In the genomic region with DNA sequence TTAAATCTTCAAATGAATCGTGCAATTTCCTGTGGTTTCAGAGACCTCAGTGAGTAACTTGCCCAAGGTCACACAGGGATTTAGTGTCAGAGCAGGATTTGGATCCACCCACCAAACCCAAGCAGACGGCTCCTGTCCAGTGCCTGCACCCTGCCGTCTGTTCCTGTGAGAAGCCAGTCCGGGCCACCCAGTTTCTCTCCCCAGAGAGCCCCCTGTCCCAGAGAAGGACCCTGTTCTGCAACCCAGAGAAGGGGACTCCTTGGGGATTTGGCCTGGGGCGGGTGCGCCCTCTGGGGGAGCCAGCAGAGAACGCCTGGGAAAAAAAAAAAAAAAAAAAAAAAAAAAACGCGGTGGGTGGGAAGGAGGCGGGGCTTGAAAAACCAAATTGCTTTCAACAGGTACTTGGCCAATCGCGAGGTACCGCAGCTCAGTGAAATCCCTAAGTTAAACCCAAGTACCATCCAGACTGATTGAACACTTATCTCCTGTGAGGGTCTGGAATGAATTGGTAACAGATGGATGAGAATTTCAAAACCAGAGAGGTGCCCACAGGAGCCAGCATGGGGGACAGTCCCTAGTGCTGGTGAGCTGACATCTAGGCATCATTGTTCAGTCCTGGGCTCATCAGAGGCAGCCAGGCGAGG, we compare ENCODE assay signal across 8 cellular contexts. TPM values are rescaled to one million over a fixed set of nuclear protein-coding genes. Genes with fewer than 3 reads are reported as not detected.
DNase-seq lines count a peak whose midpoint lies in the region; ATAC-seq, FAIRE-seq and TF ChIP-seq lines count a peak whose summit lies in the region.

No MANE protein-coding gene starts in this region.

- TF ChIP-seq RAD21 in H1 (IDR thresholded peaks at IDR 0.05 in 1 of 2, conservative IDR thresholded peaks at IDR 0.05 in 1 of 2; ENCODE audit: low read depth in 2 of 2, low read length in 2 of 2) = peak; percentile 81 to 84

- H3K79me1 ChIP-seq in H1 (ENCODE audit: low read depth, low read length) = no peaks in the 10 kb centered on the region

- H3K4me3 ChIP-seq in H1 (ENCODE audit: extremely low read depth in 1 of 4, insufficient read depth in 2 of 4, low read depth in 3 of 4, low read length in 4 of 4) (peak overlapping the region in 1 of 4 experiments; percentile 30; a peak in 1 of 8 replicates), stomach (no peak overlapping the region)

- no peaks in the 10 kb centered on the region for H3K23me2 ChIP-seq in H1 (ENCODE audit: low read depth, low read length)

- H3K4me2 ChIP-seq in H1 (ENCODE audit: insufficient read depth in 1 of 2, low read depth in 2 of 2, low read length in 2 of 2) = peak overlapping the region; percentile 36 to 52

- H2BK12ac ChIP-seq in H1 (ENCODE audit: low read depth, low read length) = no peak overlapping the region

- no peaks in the 10 kb centered on the region for H4K20me1 ChIP-seq in H1 (replicated peaks in 1 of 2; ENCODE audit: control insufficient read depth in 1 of 2, insufficient read depth in 2 of 2, low read length in 2 of 2)

- no peak overlapping the region for H3K27ac ChIP-seq in H1 (ENCODE audit: low read depth, low read length)
- H3K27ac ChIP-seq in stomach = no peak overlapping the region

- no peak overlapping the region for H2BK20ac ChIP-seq in H1 (ENCODE audit: low read length)

- H3K56ac ChIP-seq in H1 (replicated peaks; ENCODE audit: insufficient read length, low read depth, low read length) = no peak overlapping the region

- intact Hi-C loops in stomach (cut with DNase I; ENCODE audit: low total_unique reads) = loop anchor here (5.0 kb wide), 1 partner anchor 151 kb away; no protein-coding TSS in a partner anchor

- H3K79me2 ChIP-seq in H1 (ENCODE audit: control insufficient read depth in 1 of 2, insufficient read depth in 2 of 2, low read length in 2 of 2) = no peaks in the 10 kb centered on the region

- H2AFZ ChIP-seq in H1 (ENCODE audit: low read length) = peak overlapping the region; percentile 97

- H3K4me1 ChIP-seq in H1 (replicated peaks in 1 of 4; ENCODE audit: control insufficient read depth in 3 of 4, insufficient read depth in 4 of 4, low read length in 3 of 4) (no peaks in the 10 kb centered on the region; a peak in 1 of 7 replicates), stomach (peaks cover 10 to 31% (median 15%) of the 10 kb centered on the region in 4 donors)

- ATAC-seq in HG02610 (IDR thresholded peaks at IDR 0.05; ENCODE audit: unreplicated experiment) = no peak

- H3K36me3 ChIP-seq in H1 (ENCODE audit: control insufficient read depth in 2 of 4, insufficient read depth in 4 of 4, low read length in 3 of 4) (no peaks in the 10 kb centered on the region), stomach (no peaks in the 10 kb centered on the region)

- H2BK120ac ChIP-seq in H1 (replicated peaks; ENCODE audit: low read depth, low read length) = no peak overlapping the region

- DNase-seq in NCI-H748 (lab: John Stamatoyannopoulos, UW; ENCODE audit: unreplicated experiment) (peak; percentile 45), NCI-H748 treated with DMSO at 0.1 percent for 48 hours (lab: John Stamatoyannopoulos, UW) (no peak), NCI-H1092 treated with DMSO at 0.1 percent for 48 hours (lab: John Stamatoyannopoulos, UW) (peak; percentile 6), H1 (ENCODE audit: low read depth in 1 of 2, low spot score in 2 of 2) (peak; percentile 41 to 78), myocyte (ENCODE audit: low read depth) (peak; percentile 55), stomach (peak; percentile 31)
- peak; percentile 55 for DNase-seq in activated CD4-positive, alpha-beta T cell treated with anti-CD3 and anti-CD28 coated beads for 48 hours

- TF ChIP-seq POLR2A in H1 (IDR thresholded peaks at IDR 0.05; ENCODE audit: control extremely low read depth in 1 of 2, low read depth in 2 of 2, low read length in 2 of 2) = no peak
- TF ChIP-seq POLR2A in stomach (IDR thresholded peaks at IDR 0.05) = no peak

- H3K27me3 ChIP-seq in H1 (replicated peaks in 1 of 4; ENCODE audit: control insufficient read depth in 3 of 4, extremely low read depth in 1 of 4, insufficient read depth in 3 of 4, low read length in 3 of 4) (no peaks in the 10 kb centered on the region), stomach (no peaks in the 10 kb centered on the region)

- no peak overlapping the region for H4K5ac ChIP-seq in H1 (ENCODE audit: insufficient read length, low read depth, low read length)

- no peak for FAIRE-seq in H1 (lab: Jason Lieb, UNC)

- CTCF ChIA-PET in H1 (lab: Charles Lee; ENCODE audit: partially characterized antibody) = interaction anchor here (0.5 to 6.1 kb wide), 15 partner anchors 11 to 179 kb away, joined by 3 to 65 read pairs (median 4); no protein-coding TSS in a partner anchor

- H3K23ac ChIP-seq in H1 (ENCODE audit: insufficient read length) = no peak overlapping the region

- H3K18ac ChIP-seq in H1 (ENCODE audit: extremely low read depth, low read length) = no peak overlapping the region

- H4K91ac ChIP-seq in H1 (replicated peaks; ENCODE audit: insufficient read length, low read length) = no peak overlapping the region

- no peak overlapping the region for H2BK5ac ChIP-seq in H1 (ENCODE audit: low read depth, low read length)

- no peak overlapping the region for H2AK5ac ChIP-seq in H1 (ENCODE audit: low read depth, low read length)

- WGBS in H1 (ENCODE audit: extremely low coverage in 1 of 2, insufficient coverage in 1 of 2, insufficient read length in 1 of 2, insufficient replicate concordance in 2 of 2, low coverage in 1 of 2, low lambda C conversion rate in 2 of 2, missing lambda C conversion rate in 1 of 2), 2 experiments = 29% methylated on average over 11 of the region's 14 CpGs; no CpG with 5 or more reads in 1 of the 2 experiments
- 3 to 7% (median 4%) methylated on average over 12 to 14 of the region's 14 CpGs for WGBS in stomach, 5 donors

- no peak overlapping the region for H4K8ac ChIP-seq in H1 (ENCODE audit: extremely low read depth, insufficient read depth, low read length)

- no peak overlapping the region for H3K4ac ChIP-seq in H1 (replicated peaks; ENCODE audit: insufficient read length, low read depth, low read length)

- H3K14ac ChIP-seq in H1 (ENCODE audit: insufficient read length) = no peak overlapping the region

- TF ChIP-seq EP300 in H1 (IDR thresholded peaks at IDR 0.05; ENCODE audit: borderline replicate concordance in 1 of 2, low read depth in 2 of 2, low read length in 2 of 2) = no peak
- no peak for TF ChIP-seq EP300 in stomach (IDR thresholded peaks at IDR 0.05)

- no peak overlapping the region for H2BK15ac ChIP-seq in H1 (ENCODE audit: low read length)

- TF ChIP-seq CTCF in H1 (IDR thresholded peaks at IDR 0.05; ENCODE audit: control extremely low read depth in 1 of 3, insufficient read depth in 1 of 3, low read depth in 1 of 3, low read length in 3 of 3) = peak; percentile 43 to 68 (median 48)
- TF ChIP-seq CTCF in stomach (IDR thresholded peaks at IDR 0.05) = peak in 5 of 7 experiments; percentile 46 to 62 (median 52)

- POLR2A ChIA-PET in H1 (lab: Charles Lee; ENCODE audit: partially characterized antibody) = no interaction called here

- H3K9ac ChIP-seq in H1 (replicated peaks in 1 of 4; ENCODE audit: extremely low read depth in 1 of 4, low read depth in 3 of 4, low read length in 3 of 4) = no peak overlapping the region

- H3K9me3 ChIP-seq in H1 (ENCODE audit: insufficient read depth in 2 of 2, low read depth in 1 of 2, low read length in 1 of 2) = peaks cover 3 to 4% of the 10 kb centered on the region in 2 experiments; a peak in 2 of 4 replicates
- peaks cover 0 to 6% (median 3%) of the 10 kb centered on the region in 4 donors for H3K9me3 ChIP-seq in stomach

TF ChIP-seq in H1, 55 proteins besides CTCF, POLR2A, EP300 and RAD21:
- no peak for TF ChIP-seq YY1 (IDR thresholded peaks at IDR 0.05; ENCODE audit: low read depth, low read length)
- no peak for TF ChIP-seq SIRT6 (IDR thresholded peaks at IDR 0.05; ENCODE audit: low read length)
- no peak for TF ChIP-seq SRF (IDR thresholded peaks at IDR 0.05; ENCODE audit: low read depth, low read length)
- no peak for TF ChIP-seq ATF2 (IDR thresholded peaks at IDR 0.05; ENCODE audit: low read length)
- TF ChIP-seq, protein P1, sequence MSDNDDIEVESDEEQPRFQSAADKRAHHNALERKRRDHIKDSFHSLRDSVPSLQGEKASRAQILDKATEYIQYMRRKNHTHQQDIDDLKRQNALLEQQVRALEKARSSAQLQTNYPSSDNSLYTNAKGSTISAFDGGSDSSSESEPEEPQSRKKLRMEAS (IDR thresholded peaks at IDR 0.05) = no peak
- no peak for TF ChIP-seq GTF2F1 (IDR thresholded peaks at IDR 0.05; ENCODE audit: borderline replicate concordance, low read depth, low read length)
- no peak for TF ChIP-seq RFX5 (IDR thresholded peaks at IDR 0.05; ENCODE audit: borderline replicate concordance, low read depth, low read length)
- TF ChIP-seq BACH1 (IDR thresholded peaks at IDR 0.05; ENCODE audit: low read length) = no peak
TF ChIP-seq in H1: peak in this region for 0.

RNA-seq across cellular contexts. Expression of gene REEP1, which starts 30.9 kb away (rescaled TPM):
- total RNA-seq in H1 (2021; fragmentation: NEBNext Ultra II Directional; extraction: Animal tissue kit (Norgen Biotek cat#: 25700)) = 1.5 TPM in 2 replicates
- polyA plus RNA-seq in H1 (2011; rRNA removed) (0.44 and 0.74 TPM in 2 replicates), stomach (1 to 10 TPM; 2.9 to 5.4 (median 3.0) TPM)
- polyA plus RNA-seq in H1 (2011; cell fraction: cytosol; rRNA removed) = 0.80 TPM
- polyA plus RNA-seq in H1 (2011; cell fraction: nucleus; rRNA removed) = 1.5 TPM
- 0.71 to 0.86 TPM (median 0.74 TPM) in 4 replicates for polyA plus RNA-seq in H1 (2012, experiment 1 of 2)
- polyA plus RNA-seq in H1 (2012, experiment 2 of 2) = 0.09 TPM
- polyA plus RNA-seq in H1 (2013, experiment 1 of 2) = 1.2 TPM
- polyA plus RNA-seq in H1 (2013, experiment 2 of 2) = 1.0 TPM
- 0.88 and 1.5 TPM in 2 replicates for polyA minus RNA-seq in H1 (2011; rRNA and poly(A)+ RNA removed)
- 0.73 TPM for polyA minus RNA-seq in H1 (2011; cell fraction: cytosol; rRNA and poly(A)+ RNA removed)
- 1.6 TPM for polyA minus RNA-seq in H1 (2011; cell fraction: nucleus; rRNA and poly(A)+ RNA removed)
- total RNA-seq in myocyte (67.8 and 90.1 TPM in 2 replicates), stomach (10 to 100 TPM in 3 of 5 donors, 1 to 10 TPM in 1, not detected in 1; 6.4 to 29.9 (median 19.8) TPM)
- 23.3 TPM for polyA plus RNA-seq in myocyte (2012)
